ENCODE assay signal across 8 cellular contexts in the genomic region with DNA sequence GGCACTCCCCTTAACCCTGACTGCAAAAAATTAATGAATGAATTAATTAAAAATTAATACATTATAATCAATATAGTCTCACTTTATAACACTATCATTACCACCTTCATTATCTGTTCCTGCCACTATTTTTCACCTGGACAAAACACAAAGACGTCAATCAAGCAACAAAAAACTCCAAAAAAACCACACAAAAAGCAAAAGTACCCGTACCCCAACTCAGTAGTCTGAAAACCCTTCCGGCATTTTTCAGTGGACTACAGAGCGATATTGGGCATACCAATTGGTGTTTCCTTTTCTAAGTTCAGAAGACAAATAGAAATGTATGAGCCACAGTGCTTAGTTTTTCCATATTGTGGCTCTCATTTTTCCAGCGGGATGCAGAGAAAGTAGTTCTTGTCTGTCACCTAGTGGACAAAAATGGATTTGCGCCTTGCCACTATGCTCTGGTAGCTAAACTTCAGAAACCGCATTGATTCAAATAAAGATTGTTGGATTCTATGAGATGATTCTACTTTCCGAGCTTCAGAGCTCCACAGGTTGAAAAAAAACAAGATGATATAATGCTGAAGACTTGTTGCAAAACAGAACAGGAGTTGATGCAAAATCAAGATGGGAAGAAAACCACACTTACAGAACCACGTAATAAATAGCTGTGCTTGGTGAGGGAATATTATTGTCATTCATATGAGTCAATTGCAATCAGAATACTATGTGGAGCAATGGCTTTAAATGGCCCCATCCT. TPM values are rescaled to one million over a fixed set of nuclear protein-coding genes. Genes with fewer than 3 reads are reported as not detected.
DNase-seq lines count a peak whose midpoint lies in the region; ATAC-seq and TF ChIP-seq lines count a peak whose summit lies in the region.

No MANE protein-coding gene starts in this region.

- H3K27me3 Mint-ChIP-seq in activated CD4-positive, alpha-beta T cell treated with anti-CD3 and anti-CD28 coated beads for 36 hours, result peaks cover 7% of the 10 kb centered on the region

- POLR2A ChIA-PET in activated CD4-positive, alpha-beta T cell treated with anti-CD3 and anti-CD28 coated beads for 36 hours (lab: Charles Lee), result interaction anchor here (0.5 to 1.4 kb wide), 4 partner anchors 108 to 652 kb away, joined by 3 to 9 read pairs (median 3); no protein-coding TSS in a partner anchor

- ATAC-seq in HG02973 (IDR thresholded peaks at IDR 0.05; ENCODE audit: unreplicated experiment) (peak; percentile 64), lower lobe of right lung (peak in 1 of 2 donors; percentile 56)
- peak; percentile 61 for ATAC-seq in activated CD4-positive, alpha-beta T cell treated with anti-CD3 and anti-CD28 coated beads for 36 hours

- no peaks in the 10 kb centered on the region for H3K9me3 Mint-ChIP-seq in activated CD4-positive, alpha-beta T cell treated with anti-CD3 and anti-CD28 coated beads for 36 hours (ENCODE audit: low read depth)

- H3K27me3 ChIP-seq in lower lobe of right lung (ENCODE audit: low read depth), result no peaks in the 10 kb centered on the region

- CTCF ChIA-PET in activated CD4-positive, alpha-beta T cell treated with anti-CD3 and anti-CD28 coated beads for 36 hours (lab: Charles Lee), result interaction anchor here (0.6 to 3.0 kb wide), 52 partner anchors 10 to 1844 kb away, joined by 3 to 18 read pairs (median 4); no protein-coding TSS in a partner anchor

- peak overlapping the region; percentile 67 for H3K27ac Mint-ChIP-seq in activated CD4-positive, alpha-beta T cell treated with anti-CD3 and anti-CD28 coated beads for 36 hours

- peak overlapping the region; percentile 40 for H3K4me3 Mint-ChIP-seq in activated CD4-positive, alpha-beta T cell treated with anti-CD3 and anti-CD28 coated beads for 36 hours

- H3K4me1 Mint-ChIP-seq in activated CD4-positive, alpha-beta T cell treated with anti-CD3 and anti-CD28 coated beads for 36 hours, result peaks cover 41% of the 10 kb centered on the region

- H3K9me3 ChIP-seq in lower lobe of right lung, result no peaks in the 10 kb centered on the region

- DNase-seq in GM03348 (ENCODE audit: low spot score) (peak; percentile 49), NCI-H446 (lab: John Stamatoyannopoulos, UW) (peak; percentile 34 to 67), coronary artery (ENCODE audit: low spot score) (no peak), lower lobe of right lung (no peak), mesenteric fat pad (ENCODE audit: low spot score) (no peak)
- peak; percentile 80 for DNase-seq in activated CD4-positive, alpha-beta T cell treated with anti-CD3 and anti-CD28 coated beads for 36 hours
- peak; percentile 53 for DNase-seq in stimulated activated CD8-positive, alpha-beta memory T cell treated with anti-CD3 and anti-CD28 coated beads, Interleukin-15, amount 100 ng/mL, for 1 hour (ENCODE audit: low read depth)

- no peaks in the 10 kb centered on the region for H3K36me3 ChIP-seq in lower lobe of right lung

- H3K4me3 ChIP-seq in coronary artery, result no peak overlapping the region
- H3K4me3 ChIP-seq in lower lobe of right lung, result no peak overlapping the region

- H3K36me3 Mint-ChIP-seq in activated CD4-positive, alpha-beta T cell treated with anti-CD3 and anti-CD28 coated beads for 36 hours (ENCODE audit: low read depth), result no peaks in the 10 kb centered on the region

- H3K27ac ChIP-seq in coronary artery, result no peak overlapping the region
- no peak overlapping the region for H3K27ac ChIP-seq in lower lobe of right lung

- intact Hi-C loops in activated CD4-positive, alpha-beta T cell treated with anti-CD3 and anti-CD28 coated beads for 36 hours (cut with DNase I, micrococcal nuclease), result loop anchor here (1.0 to 5.0 kb wide), 11 partner anchors 28 to 817 kb away; a partner anchor contains a TSS
- intact Hi-C loops in lower lobe of right lung (cut with DNase I), result loop anchor here (5.0 kb wide), 1 partner anchor 216 kb away; no protein-coding TSS in a partner anchor

- peaks cover 40% of the 10 kb centered on the region for H3K4me1 ChIP-seq in lower lobe of right lung

- TF ChIP-seq CTCF in coronary artery (IDR thresholded peaks at IDR 0.05) (peak; percentile 98), lower lobe of right lung (IDR thresholded peaks at IDR 0.05) (peak; percentile 98)

RNA-seq across cellular contexts. Expression of a gene that starts 50.6 kb away (rescaled TPM):
- total RNA-seq in activated CD4-positive, alpha-beta T cell treated with anti-CD3 and anti-CD28 coated beads for 36 hours, result 10 to 100 TPM; 57.6 to 68.9 TPM
- 409 TPM for total RNA-seq in lower lobe of right lung
- 601 TPM for total RNA-seq in mesenteric fat pad

Comparison
In these comparisons a context has a peak if more than half of its experiments do, and no peak if none do; other contexts are left out.
1. DNase-seq: peak in GM03348 (single experiment), NCI-H446 (2 of 2), activated CD4-positive, alpha-beta T cell treated with anti-CD3 and anti-CD28 coated beads for 36 hours (single experiment) and stimulated activated CD8-positive, alpha-beta memory T cell treated with anti-CD3 and anti-CD28 coated beads, Interleukin-15, amount 100 ng/mL, for 1 hour (single experiment); none in coronary artery (single experiment), lower lobe of right lung (single experiment) and mesenteric fat pad (single experiment).